Comparison of ENCODE assay signal across 32 cellular contexts in genomic region chr12:26143291-26143690, GRCh38. TPM values are rescaled to one million over a fixed set of nuclear protein-coding genes. Genes with fewer than 3 reads are reported as not detected.
"Had no signal": no experiment of that assay in that cellular context is flagged by ENCODE, and none has a peak within 500 bp of the region (broad histone marks: within the 10 kb centered on the region; RNA-seq: fewer than 3 reads in every experiment).

No MANE protein-coding gene starts in this region.

- H3K27ac Mint-ChIP-seq: activated B cell treated with CpG ODN at 0.5 μM for 24 hours; activated CD8-positive, alpha-beta T cell treated with anti-CD3 and anti-CD28 coated beads for 36 hours; activated naive CD4-positive, alpha-beta T cell treated with anti-CD3 and anti-CD28 coated beads, Interleukin-2, amount 10 ng/mL, durations not matched to agents 7 days and 5 days; activated naive CD4-positive, alpha-beta T cell treated with anti-CD3 and anti-CD28 coated beads, Interleukin-2, amount 50 U/mL, for 72 hours; activated naive CD8-positive, alpha-beta T cell treated with anti-CD3 and anti-CD28 coated beads, Interleukin-2, amount 10 ng/mL, durations not matched to agents 7 days and 5 days; activated T-cell treated with anti-CD3 and anti-CD28 coated beads, Interleukin-2, amount 50 U/mL, for 24 hours; activated T-cell treated with anti-CD3 and anti-CD28 coated beads, Interleukin-2, amount 50 U/mL, for 72 hours; brain; T-helper 2 cell treated with Interferon-gamma antibody and Interleukin-4, amounts not matched to agents 5 μg/mL and 100 μg/mL, for 36 hours had no signal

- H3K4me3 Mint-ChIP-seq: activated B cell treated with CpG ODN at 0.5 μM for 24 hours; activated CD8-positive, alpha-beta T cell treated with anti-CD3 and anti-CD28 coated beads for 36 hours; activated naive CD4-positive, alpha-beta T cell treated with anti-CD3 and anti-CD28 coated beads, Interleukin-2, amount 10 ng/mL, durations not matched to agents 7 days and 5 days; activated naive CD8-positive, alpha-beta T cell treated with anti-CD3 and anti-CD28 coated beads, Interleukin-2, amount 10 ng/mL, durations not matched to agents 7 days and 5 days; activated T-cell treated with anti-CD3 and anti-CD28 coated beads, Interleukin-2, amount 50 U/mL, for 24 hours; activated T-cell treated with anti-CD3 and anti-CD28 coated beads, Interleukin-2, amount 50 U/mL, for 72 hours; brain; T-helper 2 cell treated with Interferon-gamma antibody and Interleukin-4, amounts not matched to agents 5 μg/mL and 100 μg/mL, for 36 hours had no signal

- ATAC-seq: activated CD4-positive, CD25-positive, alpha-beta regulatory T cell treated with anti-CD3 and anti-CD28 coated beads, Interleukin-2, amount 50 U/mL, for 24 hours; activated CD8-positive, alpha-beta T cell treated with anti-CD3 and anti-CD28 coated beads for 36 hours; activated naive CD4-positive, alpha-beta T cell treated with anti-CD3 and anti-CD28 coated beads, Interleukin-2, amount 50 U/mL, for 72 hours; activated T-cell treated with anti-CD3 and anti-CD28 coated beads, Interleukin-2, amount 50 U/mL, for 72 hours; gastroesophageal sphincter; heart right ventricle had no signal

- DNase-seq: activated B cell treated with CpG ODN at 0.5 μM for 24 hours; activated CD4-positive, alpha-beta T cell treated with anti-CD3 and anti-CD28 coated beads for 48 hours; activated CD4-positive, alpha-beta T cell treated with anti-CD3 and anti-CD28 coated beads, Interleukin-2, amount 50 U/mL, for 1 hour; activated CD4-positive, alpha-beta T cell treated with anti-CD3 and anti-CD28 coated beads, Interleukin-2, amount 50 U/mL, for 48 hours; activated CD8-positive, alpha-beta memory T cell treated with anti-CD3 and anti-CD28 coated beads for 24 hours; activated CD8-positive, alpha-beta memory T cell treated with anti-CD3 and anti-CD28 coated beads, Interleukin-2, amount 50 U/mL, for 4 hours; activated CD8-positive, alpha-beta T cell treated with anti-CD3 and anti-CD28 coated beads for 36 hours; activated gamma-delta T cell; activated naive CD4-positive, alpha-beta T cell; activated naive CD4-positive, alpha-beta T cell treated with anti-CD3 and anti-CD28 coated beads, Interleukin-2, amount 10 ng/mL, durations not matched to agents 7 days and 5 days; activated naive CD8-positive, alpha-beta T cell treated with anti-CD3 and anti-CD28 coated beads, Interleukin-2, amount 10 ng/mL, durations not matched to agents 7 days and 5 days; activated T-cell treated with anti-CD3 and anti-CD28 coated beads, Interleukin-2, amount 50 U/mL, for 24 hours; activated T-cell treated with anti-CD3 and anti-CD28 coated beads, Interleukin-2, amount 50 U/mL, for 72 hours; central memory CD4-positive, alpha-beta T cell; cerebellar nuclear complex; colonic mucosa; effector CD8-positive, alpha-beta T cell; esophagus squamous epithelium; foreskin melanocyte; heart right ventricle; T1000; WERI-Rb-1 had no signal

- H3K27ac ChIP-seq: ascending aorta, breast epithelium, cardiac muscle cell, colonic mucosa, epithelial cell of prostate, esophagus squamous epithelium, gastroesophageal sphincter, heart right ventricle, hepatocyte, WERI-Rb-1 had no signal

- H3K27me3 Mint-ChIP-seq: activated B cell treated with CpG ODN at 0.5 μM for 24 hours; activated naive CD4-positive, alpha-beta T cell treated with anti-CD3 and anti-CD28 coated beads, Interleukin-2, amount 10 ng/mL, durations not matched to agents 7 days and 5 days; activated T-cell treated with anti-CD3 and anti-CD28 coated beads, Interleukin-2, amount 50 U/mL, for 24 hours had no signal

- H3K4me1 Mint-ChIP-seq: activated B cell treated with CpG ODN at 0.5 μM for 24 hours; activated naive CD4-positive, alpha-beta T cell treated with anti-CD3 and anti-CD28 coated beads, Interleukin-2, amount 10 ng/mL, durations not matched to agents 7 days and 5 days; activated naive CD8-positive, alpha-beta T cell treated with anti-CD3 and anti-CD28 coated beads, Interleukin-2, amount 10 ng/mL, durations not matched to agents 7 days and 5 days; brain had no signal

- H3K27me3 ChIP-seq: ascending aorta, breast epithelium, colonic mucosa, esophagus squamous epithelium, gastroesophageal sphincter, heart right ventricle, hepatocyte had no signal

- H3K4me3 ChIP-seq: ascending aorta, breast epithelium, cardiac muscle cell, colonic mucosa, esophagus squamous epithelium, gastroesophageal sphincter, heart right ventricle, hepatocyte had no signal

- H3K36me3 Mint-ChIP-seq: activated naive CD4-positive, alpha-beta T cell treated with anti-CD3 and anti-CD28 coated beads, Interleukin-2, amount 10 ng/mL, durations not matched to agents 7 days and 5 days; activated naive CD4-positive, alpha-beta T cell treated with anti-CD3 and anti-CD28 coated beads, Interleukin-2, amount 50 U/mL, for 72 hours; activated naive CD8-positive, alpha-beta T cell treated with anti-CD3 and anti-CD28 coated beads, Interleukin-2, amount 10 ng/mL, durations not matched to agents 7 days and 5 days; brain had no signal

- H3K4me2 ChIP-seq: hepatocyte had no signal

- H3K4me1 ChIP-seq: ascending aorta, breast epithelium, colonic mucosa, esophagus squamous epithelium, gastroesophageal sphincter, heart right ventricle had no signal

- H3K9me3 Mint-ChIP-seq: activated B cell treated with CpG ODN at 0.5 μM for 24 hours; activated CD8-positive, alpha-beta T cell treated with anti-CD3 and anti-CD28 coated beads for 36 hours; activated naive CD4-positive, alpha-beta T cell treated with anti-CD3 and anti-CD28 coated beads, Interleukin-2, amount 10 ng/mL, durations not matched to agents 7 days and 5 days; activated naive CD4-positive, alpha-beta T cell treated with anti-CD3 and anti-CD28 coated beads, Interleukin-2, amount 50 U/mL, for 72 hours; activated naive CD8-positive, alpha-beta T cell treated with anti-CD3 and anti-CD28 coated beads, Interleukin-2, amount 10 ng/mL, durations not matched to agents 7 days and 5 days; activated T-cell treated with anti-CD3 and anti-CD28 coated beads, Interleukin-2, amount 50 U/mL, for 24 hours; activated T-cell treated with anti-CD3 and anti-CD28 coated beads, Interleukin-2, amount 50 U/mL, for 72 hours; brain; T-helper 2 cell treated with Interferon-gamma antibody and Interleukin-4, amounts not matched to agents 5 μg/mL and 100 μg/mL, for 36 hours had no signal

- H2AFZ ChIP-seq: hepatocyte had no signal

- H3K36me3 ChIP-seq: ascending aorta, breast epithelium, cardiac muscle cell, colonic mucosa, esophagus squamous epithelium, gastroesophageal sphincter, heart right ventricle, WERI-Rb-1 had no signal

- H3K9me3 ChIP-seq: ascending aorta, breast epithelium, colonic mucosa, esophagus squamous epithelium, gastroesophageal sphincter, heart right ventricle had no signal

RNA-seq across cellular contexts. Expression of gene BHLHE41, which starts 18.5 kb away (rescaled TPM):
- total RNA-seq: activated CD8-positive, alpha-beta T cell treated with anti-CD3 and anti-CD28 coated beads for 36 hours; activated naive CD4-positive, alpha-beta T cell treated with anti-CD3 and anti-CD28 coated beads, Interleukin-2, amount 50 U/mL, for 72 hours; activated T-cell treated with anti-CD3 and anti-CD28 coated beads, Interleukin-2, amount 50 U/mL, for 72 hours had no signal

RNA-seq across cellular contexts. Expression of gene SSPN, which starts 52.1 kb away (rescaled TPM):
- total RNA-seq: activated CD8-positive, alpha-beta T cell treated with anti-CD3 and anti-CD28 coated beads for 36 hours; activated naive CD4-positive, alpha-beta T cell treated with anti-CD3 and anti-CD28 coated beads, Interleukin-2, amount 50 U/mL, for 72 hours; activated naive CD8-positive, alpha-beta T cell treated with anti-CD3 and anti-CD28 coated beads, Interleukin-2, amount 10 ng/mL, durations not matched to agents 7 days and 5 days; activated T-cell treated with anti-CD3 and anti-CD28 coated beads, Interleukin-2, amount 50 U/mL, for 72 hours had no signal
